24 cellular contexts compared by ENCODE assay signal in genomic region chr11:27411330-27411729, GRCh38.
"Had no signal": no experiment of that assay in that cellular context is flagged by ENCODE, and none has a peak within 500 bp of the region (broad histone marks: within the 10 kb centered on the region; RNA-seq: fewer than 3 reads in every experiment).

No MANE protein-coding gene starts in this region.

- H3K36me3 ChIP-seq: colonic mucosa, gastrocnemius medialis, left lung, neutrophil, right atrium auricular region, spleen had no signal

- H3K4me3 ChIP-seq: colonic mucosa, gastrocnemius medialis, left lung, mucosa of descending colon, right atrium auricular region, skin epidermis, spleen, testis, tibial artery had no signal

- H3K79me2 ChIP-seq: parathyroid adenoma had no signal

- H3K27ac ChIP-seq: colonic mucosa, epithelial cell of prostate, gastrocnemius medialis, left lung, neutrophil, parathyroid adenoma, right atrium auricular region, skin epidermis, spleen, testis, tibial artery had no signal

- H3K9ac ChIP-seq: parathyroid adenoma had no signal

- ATAC-seq: esophagus mucosa; gastrocnemius medialis; left cardiac atrium; left lung; mucosa of descending colon; natural killer cell treated with Interleukin-12 subunit alpha and Interleukin-12 subunit beta and Interleukin-15 and Interleukin-18, amount 100 ng/mL, for 72 hours; stimulated activated memory B cell treated with anti-CD40 and anti-IgM and Interleukin-4, amounts not matched to agents 10 μg/mL and 1 μg/mL and 100 μg/mL, for 72 hours; stimulated activated naive CD8-positive, alpha-beta T cell treated with anti-CD3 and anti-CD28 coated beads, Interleukin-15, Interleukin-2, amounts not matched to agents 100 U/mL and 50 U/mL, for 24 hours had no signal

- H2AFZ ChIP-seq: parathyroid adenoma had no signal

- H3K9me3 ChIP-seq: colonic mucosa, gastrocnemius medialis, left lung, mucosa of descending colon, neutrophil, right atrium auricular region, spleen, testis, tibial artery had no signal

- DNase-seq: colonic mucosa; effector CD8-positive, alpha-beta T cell; endodermal cell; foreskin fibroblast; gastrocnemius medialis; left cardiac atrium; left lung; mesenchymal stem cell; mucosa of descending colon; naive B cell; spleen; stimulated activated CD4-positive, alpha-beta T cell treated with anti-CD3 and anti-CD28 coated beads, Interleukin-4, amount 100 ng/mL, for 4 hours; stimulated activated naive CD8-positive, alpha-beta T cell treated with anti-CD3 and anti-CD28 coated beads, Interleukin-15, Interleukin-2, amounts not matched to agents 100 U/mL and 50 U/mL, for 24 hours; substantia nigra; testis; tibial artery had no signal

- H3K4me1 ChIP-seq: colonic mucosa, gastrocnemius medialis, left lung, parathyroid adenoma, spleen had no signal

- H3K27me3 ChIP-seq: colonic mucosa, gastrocnemius medialis, left lung, neutrophil, right atrium auricular region, spleen, testis, tibial artery had no signal
